ENCODE assay signal across 8 cellular contexts in genomic region chr18:61502472-61502871, GRCh38.
DNase-seq lines count a peak whose midpoint lies in the region; ATAC-seq and TF ChIP-seq lines count a peak whose summit lies in the region.

No MANE protein-coding gene starts in this region.

- H3K4me3 Mint-ChIP-seq in glutamatergic neuron (ENCODE audit: unreplicated experiment) = no peak overlapping the region
- no peak overlapping the region for H3K4me3 Mint-ChIP-seq in activated CD8-positive, alpha-beta memory T cell treated with anti-CD3 and anti-CD28 coated beads, Interleukin-2, amount 10 ng/mL, durations not matched to agents 7 days and 5 days

- DNase-seq in DND-41 (peak; percentile 40), H4 (ENCODE audit: low spot score) (peak; percentile 60), NCI-H146 treated with DMSO at 0.1 percent for 48 hours (lab: John Stamatoyannopoulos, UW; ENCODE audit: unreplicated experiment) (peak; percentile 73), glutamatergic neuron (peak; percentile 45), psoas muscle (no peak)
- no peak for DNase-seq in activated CD8-positive, alpha-beta memory T cell treated with anti-CD3 and anti-CD28 coated beads, Interleukin-2, amount 10 ng/mL, durations not matched to agents 7 days and 5 days

- H3K36me3 Mint-ChIP-seq in glutamatergic neuron (ENCODE audit: unreplicated experiment) = no peaks in the 10 kb centered on the region
- no peaks in the 10 kb centered on the region for H3K36me3 Mint-ChIP-seq in activated CD8-positive, alpha-beta memory T cell treated with anti-CD3 and anti-CD28 coated beads, Interleukin-2, amount 10 ng/mL, durations not matched to agents 7 days and 5 days

- no peaks in the 10 kb centered on the region for H3K27me3 Mint-ChIP-seq in glutamatergic neuron (ENCODE audit: unreplicated experiment)
- H3K27me3 Mint-ChIP-seq in activated CD8-positive, alpha-beta memory T cell treated with anti-CD3 and anti-CD28 coated beads, Interleukin-2, amount 10 ng/mL, durations not matched to agents 7 days and 5 days = peaks cover 14% of the 10 kb centered on the region

- ATAC-seq in DND-41 (ENCODE audit: insufficient read depth, low read depth) (peak; percentile 73; the same call in 2 of the 3 replicates), psoas muscle (peak in 1 of 4 donors; percentile 52), HG03025 (IDR thresholded peaks at IDR 0.05; ENCODE audit: low FRiP score, unreplicated experiment) (no peak)
- no peak for ATAC-seq in activated CD8-positive, alpha-beta memory T cell treated with anti-CD3 and anti-CD28 coated beads, Interleukin-2, amount 10 ng/mL, durations not matched to agents 7 days and 5 days

- H3K4me1 Mint-ChIP-seq in glutamatergic neuron (ENCODE audit: low read depth, unreplicated experiment) = peaks cover 7% of the 10 kb centered on the region
- H3K4me1 Mint-ChIP-seq in activated CD8-positive, alpha-beta memory T cell treated with anti-CD3 and anti-CD28 coated beads, Interleukin-2, amount 10 ng/mL, durations not matched to agents 7 days and 5 days = no peaks in the 10 kb centered on the region

- H3K9ac ChIP-seq in DND-41 (ENCODE audit: low read depth, low read length) = no peak overlapping the region

- H3K4me3 ChIP-seq in DND-41 (ENCODE audit: low read depth in 1 of 2, low read length in 2 of 2) = no peak overlapping the region
- H3K4me3 ChIP-seq in WI38 (ENCODE audit: low read depth, low read length) = no peak overlapping the region
- no peak overlapping the region for H3K4me3 ChIP-seq in psoas muscle

- H3K27ac ChIP-seq in DND-41 (ENCODE audit: low read length) (no peak overlapping the region), psoas muscle (no peak overlapping the region)

- TF ChIP-seq CTCF in DND-41 (IDR thresholded peaks at IDR 0.05; ENCODE audit: borderline replicate concordance, extremely low read depth, low read length, poor library complexity, severe bottlenecking) = peak; percentile 77
- peak; percentile 60 for TF ChIP-seq CTCF in WI38 (IDR thresholded peaks at IDR 0.05; ENCODE audit: low read depth, low read length)
- TF ChIP-seq CTCF in glutamatergic neuron (IDR thresholded peaks at IDR 0.05; ENCODE audit: partially characterized antibody, unreplicated experiment) = peak; percentile 76
- TF ChIP-seq CTCF in psoas muscle (IDR thresholded peaks at IDR 0.05) = peak; percentile 49

- no peak overlapping the region for H3K27ac Mint-ChIP-seq in glutamatergic neuron (ENCODE audit: unreplicated experiment)
- no peak overlapping the region for H3K27ac Mint-ChIP-seq in activated CD8-positive, alpha-beta memory T cell treated with anti-CD3 and anti-CD28 coated beads, Interleukin-2, amount 10 ng/mL, durations not matched to agents 7 days and 5 days

- CTCF ChIA-PET in activated CD8-positive, alpha-beta memory T cell treated with anti-CD3 and anti-CD28 coated beads, Interleukin-2, amount 10 ng/mL, durations not matched to agents 7 days and 5 days (lab: Charles Lee) = interaction anchor here (1.0 to 1.4 kb wide), 3 partner anchors 180 to 1515 kb away, joined by 4 read pairs; no protein-coding TSS in a partner anchor

- H3K36me3 ChIP-seq in DND-41 (ENCODE audit: insufficient read depth, low read length) (no peaks in the 10 kb centered on the region), psoas muscle (ENCODE audit: insufficient read depth in 1 of 2, low read depth in 1 of 2) (no peaks in the 10 kb centered on the region)

- no peaks in the 10 kb centered on the region for H3K9me3 ChIP-seq in DND-41 (ENCODE audit: insufficient read depth, low read length, severe bottlenecking)
- no peaks in the 10 kb centered on the region for H3K9me3 ChIP-seq in psoas muscle

- H3K27me3 ChIP-seq in DND-41 (ENCODE audit: insufficient read depth, low read length, poor library complexity) (peaks cover 12% of the 10 kb centered on the region), psoas muscle (ENCODE audit: insufficient read depth in 3 of 3, low read length in 2 of 3) (peaks cover 0 to 3% (median 0%) of the 10 kb centered on the region in 3 donors)

- intact Hi-C loops in psoas muscle (cut with DNase I) = loop anchor here in 1 of 2 donors (10.0 kb wide), 3 partner anchors 178 to 1518 kb away; no protein-coding TSS in a partner anchor

- no peak overlapping the region for H3K4me2 ChIP-seq in DND-41 (ENCODE audit: insufficient read depth, low read length)

- H2AFZ ChIP-seq in DND-41 (ENCODE audit: low read depth, low read length) = no peak overlapping the region

- no peaks in the 10 kb centered on the region for H3K9me3 Mint-ChIP-seq in glutamatergic neuron (ENCODE audit: unreplicated experiment)
- H3K9me3 Mint-ChIP-seq in activated CD8-positive, alpha-beta memory T cell treated with anti-CD3 and anti-CD28 coated beads, Interleukin-2, amount 10 ng/mL, durations not matched to agents 7 days and 5 days (ENCODE audit: low read depth) = no peaks in the 10 kb centered on the region

- WGBS in psoas muscle, 3 donors = 4 to 7% (median 5%) methylated on average over 1 of the region's 1 CpG

- no peaks in the 10 kb centered on the region for H4K20me1 ChIP-seq in DND-41 (ENCODE audit: insufficient read depth, low read length)

- H3K4me1 ChIP-seq in DND-41 (ENCODE audit: insufficient read depth, low read length) (no peaks in the 10 kb centered on the region), psoas muscle (no peaks in the 10 kb centered on the region)

- no peaks in the 10 kb centered on the region for H3K79me2 ChIP-seq in DND-41 (ENCODE audit: insufficient read depth, low read length)

Comparison
In these comparisons a context has a peak if more than half of its experiments do, and no peak if none do; other contexts are left out.
1. DNase-seq: peak in DND-41 (single experiment), H4 (single experiment), NCI-H146 treated with DMSO at 0.1 percent for 48 hours (single experiment) and glutamatergic neuron (single experiment); none in psoas muscle (0 of 2) and activated CD8-positive, alpha-beta memory T cell treated with anti-CD3 and anti-CD28 coated beads, Interleukin-2, amount 10 ng/mL, durations not matched to agents 7 days and 5 days (single experiment).
2. Peak in every context shown above with its lines, with median percentiles within 50 percentile points of each other: CTCF ChIP-seq.